16 cellular contexts compared by ENCODE assay signal in genomic region chr1:206698011-206698410, GRCh38.
"Had no signal": no experiment of that assay in that cellular context is flagged by ENCODE, and none has a peak within 500 bp of the region (broad histone marks: within the 10 kb centered on the region; RNA-seq: fewer than 3 reads in every experiment).

No MANE protein-coding gene starts in this region.

- H3K4me3 Mint-ChIP-seq: activated CD4-positive, alpha-beta memory T cell treated with anti-CD3 and anti-CD28 coated beads, Interleukin-2, amount 10 ng/mL, durations not matched to agents 7 days and 5 days; activated CD4-positive, alpha-beta T cell treated with anti-CD3 and anti-CD28 coated beads for 36 hours had no signal

- H3K27ac ChIP-seq: lower lobe of right lung, upper lobe of left lung, VCaP had no signal

- H3K27ac Mint-ChIP-seq: activated CD4-positive, alpha-beta memory T cell treated with anti-CD3 and anti-CD28 coated beads, Interleukin-2, amount 10 ng/mL, durations not matched to agents 7 days and 5 days; activated CD4-positive, alpha-beta T cell treated with anti-CD3 and anti-CD28 coated beads for 36 hours had no signal

- ATAC-seq: activated CD4-positive, alpha-beta T cell treated with anti-CD3 and anti-CD28 coated beads for 36 hours; lower lobe of right lung had no signal

- H3K9me3 ChIP-seq: lower lobe of right lung, sigmoid colon, upper lobe of left lung had no signal

- H3K9me3 Mint-ChIP-seq: activated CD4-positive, alpha-beta memory T cell treated with anti-CD3 and anti-CD28 coated beads, Interleukin-2, amount 10 ng/mL, durations not matched to agents 7 days and 5 days had no signal

- H3K27me3 ChIP-seq: sigmoid colon, upper lobe of left lung had no signal

- H3K4me3 ChIP-seq: lower lobe of right lung, sigmoid colon, upper lobe of left lung had no signal

- H3K36me3 ChIP-seq: sigmoid colon had no signal

- H3K27me3 Mint-ChIP-seq: activated CD4-positive, alpha-beta memory T cell treated with anti-CD3 and anti-CD28 coated beads, Interleukin-2, amount 10 ng/mL, durations not matched to agents 7 days and 5 days; activated CD4-positive, alpha-beta T cell treated with anti-CD3 and anti-CD28 coated beads for 36 hours; progenitor cell of endocrine pancreas had no signal

- DNase-seq: activated CD4-positive, alpha-beta memory T cell treated with anti-CD3 and anti-CD28 coated beads, Interleukin-2, amount 10 ng/mL, durations not matched to agents 7 days and 5 days; activated CD4-positive, alpha-beta T cell treated with anti-CD3 and anti-CD28 coated beads for 36 hours; activated naive CD4-positive, alpha-beta T cell; effector memory CD4-positive, alpha-beta T cell; hippocampal formation; kidney glomerular epithelial cell; lower lobe of right lung; midbrain; nucleus accumbens; stimulated activated CD4-positive, alpha-beta T cell treated with anti-CD3 and anti-CD28 coated beads, Interleukin-12 subunit alpha, Interleukin-12 subunit beta, amount 100 ng/mL, for 4 hours; stimulated activated naive CD4-positive, alpha-beta T cell treated with Interleukin-2 at 50 U/mL for 16 hours; T1000; upper lobe of left lung had no signal
